In genomic region chr20:215796-216195, GRCh38 we compare ENCODE assay signal across 1 cellular context.
A peak's percentile ranks its signal among the peaks of the same experiment; 100 is the strongest.
TF ChIP-seq lines count a peak whose summit lies in the region.

No MANE protein-coding gene starts in this region.

TF ChIP-seq in HepG2, 621 proteins besides CTCF, POLR2A, EP300 and RAD21:
- TF ChIP-seq ATF7 (IDR thresholded peaks at IDR 0.05), result peak; percentile 61
- TF ChIP-seq ATF7 (CRISPR knock-in tag; IDR thresholded peaks at IDR 0.05), result no peak
- no peak for TF ChIP-seq ZNF770 (CRISPR knock-in tag; IDR thresholded peaks at IDR 0.05)
- peak; percentile 92 for TF ChIP-seq CREB1 (IDR thresholded peaks at IDR 0.05)
- no peak for TF ChIP-seq CREB1 (CRISPR knock-in tag; IDR thresholded peaks at IDR 0.05)
